8 cellular contexts compared by ENCODE assay signal in the genomic region with DNA sequence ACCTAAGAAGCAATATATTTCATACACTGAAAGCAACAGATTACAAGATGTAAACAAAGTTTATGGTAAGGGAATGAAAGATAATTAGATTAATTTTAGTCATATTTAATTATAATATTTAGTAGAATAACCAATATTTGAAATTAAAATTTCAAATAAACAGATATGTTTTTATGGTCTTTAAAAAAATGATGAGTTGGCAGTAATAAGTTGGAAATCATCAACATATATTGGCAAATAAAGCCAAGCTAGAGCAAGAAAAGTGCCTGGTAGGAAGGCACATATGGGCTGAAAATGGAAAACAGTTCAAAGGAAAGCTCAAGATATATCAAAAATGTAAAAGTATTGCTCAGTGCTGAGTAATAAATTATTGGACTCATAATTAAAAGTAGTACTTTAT.
"Had no signal": no experiment of that assay in that cellular context is flagged by ENCODE, and none has a peak within 500 bp of the region (broad histone marks: within the 10 kb centered on the region; RNA-seq: fewer than 3 reads in every experiment).

No MANE protein-coding gene starts in this region.

- H3K27ac ChIP-seq: KMS-11 had no signal

- FAIRE-seq: H54, HTR-8/SVneo had no signal

- H3K4me2 ChIP-seq: KMS-11 had no signal

- H3K9ac ChIP-seq: KMS-11 had no signal

- DNase-seq: GOT3, H9, HCEC 1CT, Karpas-422, KBM-7 had no signal
